Comparison of ENCODE assay signal across 10 cellular contexts in the genomic region with DNA sequence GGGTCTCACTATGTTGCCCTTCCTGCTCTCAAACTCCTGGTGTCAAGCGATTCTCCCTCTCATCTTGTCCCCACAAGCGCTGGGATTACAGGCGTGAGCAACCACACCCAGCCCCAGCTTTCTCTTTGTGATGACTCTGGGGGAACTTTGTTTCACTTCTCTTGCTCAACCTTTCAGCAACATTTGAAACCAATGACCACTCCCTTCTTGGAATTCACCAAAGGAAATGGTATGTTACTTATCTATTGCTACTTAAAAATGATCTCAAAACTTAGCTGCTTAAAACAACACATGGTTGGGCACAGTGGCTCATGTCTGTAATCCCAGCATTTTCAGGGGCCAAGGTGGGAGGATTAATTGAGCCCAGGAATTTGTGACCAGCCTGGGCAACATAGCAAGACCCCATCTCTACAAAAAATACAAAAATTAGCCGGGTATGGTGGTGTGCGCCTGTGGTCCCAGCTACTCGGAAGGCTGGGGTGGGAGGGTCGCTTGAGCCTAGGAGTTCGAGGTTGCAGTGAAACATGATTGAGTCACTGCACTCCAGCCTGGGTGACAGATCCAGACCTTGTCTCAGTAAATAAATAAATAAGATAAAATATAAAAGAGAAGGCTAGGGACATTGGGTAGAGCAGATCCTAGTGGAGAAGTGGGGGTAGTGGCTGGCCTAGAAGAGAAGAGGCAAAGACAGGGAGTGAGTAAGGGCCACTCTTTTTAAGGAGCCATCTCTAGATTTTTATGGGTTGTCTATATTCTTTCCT. TPM values are rescaled to one million over a fixed set of nuclear protein-coding genes. Genes with fewer than 3 reads are reported as not detected.
A peak's percentile ranks its signal among the peaks of the same experiment; 100 is the strongest.
DNase-seq lines count a peak whose midpoint lies in the region; ATAC-seq, FAIRE-seq and TF ChIP-seq lines count a peak whose summit lies in the region.
"Had no signal": no experiment of that assay in that cellular context is flagged by ENCODE, and none has a peak within 500 bp of the region (broad histone marks: within the 10 kb centered on the region; RNA-seq: fewer than 3 reads in every experiment).

No MANE protein-coding gene starts in this region.

- no peak overlapping the region for H4K5ac ChIP-seq in H1 (ENCODE audit: insufficient read length, low read depth, low read length)

- no peak overlapping the region for H3K27ac Mint-ChIP-seq in GM23338
- H3K27ac Mint-ChIP-seq in CD8-positive, alpha-beta T cell, result no peak overlapping the region

- peaks cover 9% of the 10 kb centered on the region for H3K27me3 Mint-ChIP-seq in GM23338 (ENCODE audit: insufficient read depth, low read depth, poor library complexity)
- peaks cover 2% of the 10 kb centered on the region for H3K27me3 Mint-ChIP-seq in CD8-positive, alpha-beta T cell (ENCODE audit: low read depth)

- H3K56ac ChIP-seq in H1 (replicated peaks; ENCODE audit: insufficient read length, low read depth, low read length), result no peak overlapping the region

- peak; percentile 25; the same call in 1 of the 3 replicates for ATAC-seq in GM23338
- ATAC-seq in omental fat pad (ENCODE audit: low FRiP score), result peak; percentile 55
- no peak for ATAC-seq in CD8-positive, alpha-beta T cell

- TF ChIP-seq CTCF in GM23338 (conservative IDR thresholded peaks at IDR 0.05; ENCODE audit: low read depth in 2 of 2) (no peak; a peak in 1 of 4 replicates), H1 (IDR thresholded peaks at IDR 0.05; ENCODE audit: control extremely low read depth in 1 of 3, insufficient read depth in 1 of 3, low read depth in 1 of 3, low read length in 3 of 3) (no peak), omental fat pad (IDR thresholded peaks at IDR 0.05) (no peak), OCI-LY7 (conservative IDR thresholded peaks at IDR 0.05; ENCODE audit: low read length) (no peak), uterus (IDR thresholded peaks at IDR 0.05) (no peak), WERI-Rb-1 (IDR thresholded peaks at IDR 0.05; ENCODE audit: low read depth, low read length) (no peak)
- TF ChIP-seq CTCF in CD8-positive, alpha-beta T cell (IDR thresholded peaks at IDR 0.05), result no peak

- H4K91ac ChIP-seq in H1 (replicated peaks; ENCODE audit: insufficient read length, low read length), result no peak overlapping the region

- TF ChIP-seq RAD21 in H1 (IDR thresholded peaks at IDR 0.05 in 1 of 2, conservative IDR thresholded peaks at IDR 0.05 in 1 of 2; ENCODE audit: low read depth in 2 of 2, low read length in 2 of 2), result no peak

- no peaks in the 10 kb centered on the region for H3K9me3 Mint-ChIP-seq in GM23338
- no peaks in the 10 kb centered on the region for H3K9me3 Mint-ChIP-seq in CD8-positive, alpha-beta T cell

- DNase-seq in GM23338 (ENCODE audit: low spot score) (no peak), SIG-M5 treated with dmso at 0.1 percent for 504 hours (lab: John Stamatoyannopoulos, UW; ENCODE audit: unreplicated experiment) (peak; percentile 87), H1 (ENCODE audit: low read depth in 1 of 2, low spot score in 2 of 2) (no peak), omental fat pad (ENCODE audit: low spot score) (no peak), OCI-LY7 (ENCODE audit: low spot score) (no peak), uterus (no peak), WERI-Rb-1 (no peak)
- DNase-seq in CD8-positive, alpha-beta T cell, result no peak
- DNase-seq: heart right ventricle had no signal

- H2BK15ac ChIP-seq in H1 (ENCODE audit: low read length), result no peak overlapping the region

- POLR2A ChIA-PET in H1 (lab: Charles Lee; ENCODE audit: partially characterized antibody) (interaction anchor here (1.3 to 4.9 kb wide), 6 partner anchors 9 to 120 kb away, joined by 4 to 26 read pairs (median 7); a partner anchor contains a TSS), OCI-LY7 (lab: Charles Lee) (interaction anchor here (0.5 to 1.3 kb wide), 7 partner anchors 8 to 218 kb away, joined by 3 to 4 read pairs (median 3); a partner anchor contains a TSS)
- POLR2A ChIA-PET in CD8-positive, alpha-beta T cell (lab: Charles Lee), result interaction anchor here (0.7 kb wide), 1 partner anchor 14 kb away, joined by 3 read pairs; no protein-coding TSS in a partner anchor

- H3K18ac ChIP-seq in H1 (ENCODE audit: extremely low read depth, low read length), result no peak overlapping the region

- no peaks in the 10 kb centered on the region for H3K36me3 Mint-ChIP-seq in GM23338 (ENCODE audit: low read depth)
- no peaks in the 10 kb centered on the region for H3K36me3 Mint-ChIP-seq in CD8-positive, alpha-beta T cell

- no peak for TF ChIP-seq EP300 in H1 (IDR thresholded peaks at IDR 0.05; ENCODE audit: borderline replicate concordance in 1 of 2, low read depth in 2 of 2, low read length in 2 of 2)

- H2BK5ac ChIP-seq in H1 (ENCODE audit: low read depth, low read length), result no peak overlapping the region

- H3K27ac ChIP-seq in GM23338 (ENCODE audit: low read depth) (no peak overlapping the region), H1 (ENCODE audit: low read depth, low read length) (no peak overlapping the region), OCI-LY7 (ENCODE audit: low read depth, low read length, poor library complexity, severe bottlenecking) (no peak overlapping the region), uterus (no peak overlapping the region), WERI-Rb-1 (no peak overlapping the region)
- no peak overlapping the region for H3K27ac ChIP-seq in CD8-positive, alpha-beta T cell (ENCODE audit: low read depth, low read length)

- 92% methylated on average over 8 of the region's 8 CpGs; no CpG with 5 or more reads in 1 of the 2 experiments for WGBS in H1 (ENCODE audit: extremely low coverage in 1 of 2, insufficient coverage in 1 of 2, insufficient read length in 1 of 2, insufficient replicate concordance in 2 of 2, low coverage in 1 of 2, low lambda C conversion rate in 2 of 2, missing lambda C conversion rate in 1 of 2), 2 experiments

- no TSS peak for BruUV-seq in OCI-LY7 (replicated peaks; lab: Mats Ljungman, UMichigan)

- no peak overlapping the region for H2BK120ac ChIP-seq in H1 (replicated peaks; ENCODE audit: low read depth, low read length)

- H3F3A ChIP-seq in GM23338 (replicated peaks; ENCODE audit: low read depth), result no peaks in the 10 kb centered on the region

- H2AFZ ChIP-seq in GM23338 (peak overlapping the region; percentile 49; the same call in 1 of the 2 replicates), H1 (ENCODE audit: low read length) (0 out of 2 replicates have a peak overlapping the region, but pooled peaks have one; percentile 64), OCI-LY7 (ENCODE audit: low read length) (no peak overlapping the region)

- H3K9me2 ChIP-seq in GM23338 (ENCODE audit: insufficient read depth), result no peaks in the 10 kb centered on the region
- H3K9me2 ChIP-seq in OCI-LY7 (ENCODE audit: insufficient read depth, low read length), result no peaks in the 10 kb centered on the region

- H3K9ac ChIP-seq in H1 (replicated peaks in 1 of 4; ENCODE audit: extremely low read depth in 1 of 4, low read depth in 3 of 4, low read length in 3 of 4), result no peak overlapping the region

- H3K9me3 ChIP-seq in H1 (ENCODE audit: insufficient read depth in 2 of 2, low read depth in 1 of 2, low read length in 1 of 2), result no peaks in the 10 kb centered on the region
- H3K9me3 ChIP-seq in CD8-positive, alpha-beta T cell (ENCODE audit: low read length), result no peaks in the 10 kb centered on the region
- peaks cover 9% of the 10 kb centered on the region; the same call in 1 of the 2 replicates for H3K9me3 ChIP-seq in OCI-LY7 (ENCODE audit: low read length)
- H3K9me3 ChIP-seq in uterus, result no peaks in the 10 kb centered on the region
- H3K9me3 ChIP-seq in WERI-Rb-1 (ENCODE audit: severe bottlenecking), result no peaks in the 10 kb centered on the region

- intact Hi-C loops in CD8-positive, alpha-beta T cell (cut with DNase I, micrococcal nuclease), result no loop called here
- intact Hi-C loops in OCI-LY7 (cut with micrococcal nuclease; ENCODE audit: unreplicated experiment), result no loop called here
- intact Hi-C loops in uterus (cut with DNase I; ENCODE audit: low total_unique reads), result no loop called here

- H3K4me3 Mint-ChIP-seq in GM23338, result no peak overlapping the region
- no peak overlapping the region for H3K4me3 Mint-ChIP-seq in CD8-positive, alpha-beta T cell

- H4K20me1 ChIP-seq in GM23338 (replicated peaks; ENCODE audit: insufficient read depth) (no peaks in the 10 kb centered on the region), H1 (replicated peaks in 1 of 2; ENCODE audit: control insufficient read depth in 1 of 2, insufficient read depth in 2 of 2, low read length in 2 of 2) (no peaks in the 10 kb centered on the region), OCI-LY7 (ENCODE audit: insufficient read depth, low read length) (no peaks in the 10 kb centered on the region)

- no peak for TF ChIP-seq POLR2A in H1 (IDR thresholded peaks at IDR 0.05; ENCODE audit: control extremely low read depth in 1 of 2, low read depth in 2 of 2, low read length in 2 of 2)
- TF ChIP-seq POLR2A in uterus (IDR thresholded peaks at IDR 0.05), result no peak

- H3K36me3 ChIP-seq in GM23338 (ENCODE audit: insufficient read depth) (no peaks in the 10 kb centered on the region), H1 (ENCODE audit: control insufficient read depth in 2 of 4, insufficient read depth in 4 of 4, low read length in 3 of 4) (no peaks in the 10 kb centered on the region), OCI-LY7 (ENCODE audit: insufficient read depth, low read length) (no peaks in the 10 kb centered on the region), uterus (no peaks in the 10 kb centered on the region), WERI-Rb-1 (no peaks in the 10 kb centered on the region)
- H3K36me3 ChIP-seq in CD8-positive, alpha-beta T cell (ENCODE audit: insufficient read depth, low read length), result no peaks in the 10 kb centered on the region
- H3K36me3 ChIP-seq: heart right ventricle had no signal

- H3K4me2 ChIP-seq in GM23338, result no peak overlapping the region
- no peak overlapping the region for H3K4me2 ChIP-seq in H1 (ENCODE audit: insufficient read depth in 1 of 2, low read depth in 2 of 2, low read length in 2 of 2)
- H3K4me2 ChIP-seq in OCI-LY7 (ENCODE audit: low read length), result no peak overlapping the region
- H3K4me2 ChIP-seq: smooth muscle cell had no signal

- CTCF ChIA-PET in H1 (lab: Charles Lee; ENCODE audit: partially characterized antibody) (interaction anchor here (0.9 to 1.9 kb wide), 5 partner anchors 9 to 77 kb away, joined by 3 to 5 read pairs (median 4); no protein-coding TSS in a partner anchor), OCI-LY7 (lab: Charles Lee; ENCODE audit: unreplicated experiment) (no interaction called here)
- CTCF ChIA-PET in CD8-positive, alpha-beta T cell (lab: Charles Lee), result interaction anchor here (1.0 to 1.8 kb wide), 3 partner anchors 186 to 269 kb away, joined by 3 to 6 read pairs (median 5); no protein-coding TSS in a partner anchor

- H3K4me1 ChIP-seq in GM23338 (ENCODE audit: insufficient read depth) (no peaks in the 10 kb centered on the region), H1 (replicated peaks in 1 of 4; ENCODE audit: control insufficient read depth in 3 of 4, insufficient read depth in 4 of 4, low read length in 3 of 4) (peaks cover 0 to 5% (median 1%) of the 10 kb centered on the region in 4 experiments; a peak in 4 of 7 replicates), OCI-LY7 (ENCODE audit: insufficient read depth, low read length, poor library complexity, severe bottlenecking) (peaks cover 30% of the 10 kb centered on the region), uterus (no peaks in the 10 kb centered on the region)
- no peaks in the 10 kb centered on the region for H3K4me1 ChIP-seq in CD8-positive, alpha-beta T cell (ENCODE audit: insufficient read depth, low read length)

- H3K79me2 ChIP-seq in GM23338 (replicated peaks; ENCODE audit: insufficient read depth), result no peaks in the 10 kb centered on the region
- no peaks in the 10 kb centered on the region for H3K79me2 ChIP-seq in H1 (ENCODE audit: control insufficient read depth in 1 of 2, insufficient read depth in 2 of 2, low read length in 2 of 2)
- H3K79me2 ChIP-seq in OCI-LY7 (ENCODE audit: insufficient read depth, low read depth, low read length), result no peaks in the 10 kb centered on the region

- H4K8ac ChIP-seq in H1 (ENCODE audit: extremely low read depth, insufficient read depth, low read length), result no peak overlapping the region

- no peak overlapping the region for H2BK20ac ChIP-seq in H1 (ENCODE audit: low read length)

- no peak overlapping the region for H3K4me3 ChIP-seq in GM23338
- no peak overlapping the region for H3K4me3 ChIP-seq in H1 (ENCODE audit: extremely low read depth in 1 of 4, insufficient read depth in 2 of 4, low read depth in 3 of 4, low read length in 4 of 4)
- no peak overlapping the region for H3K4me3 ChIP-seq in CD8-positive, alpha-beta T cell (ENCODE audit: low read depth, low read length)
- H3K4me3 ChIP-seq in OCI-LY7 (ENCODE audit: low read depth, low read length, poor library complexity, severe bottlenecking), result no peak overlapping the region
- H3K4me3 ChIP-seq in uterus, result no peak overlapping the region
- H3K4me3 ChIP-seq in WERI-Rb-1 (ENCODE audit: low read depth, low read length), result no peak overlapping the region
- H3K4me3 ChIP-seq: heart right ventricle, smooth muscle cell had no signal

- H3K27me3 ChIP-seq in GM23338 (ENCODE audit: insufficient read depth) (no peaks in the 10 kb centered on the region), H1 (replicated peaks in 1 of 4; ENCODE audit: control insufficient read depth in 3 of 4, extremely low read depth in 1 of 4, insufficient read depth in 3 of 4, low read length in 3 of 4) (no peaks in the 10 kb centered on the region), uterus (no peaks in the 10 kb centered on the region), WERI-Rb-1 (ENCODE audit: insufficient read depth, low read depth, severe bottlenecking) (no peaks in the 10 kb centered on the region)
- no peaks in the 10 kb centered on the region for H3K27me3 ChIP-seq in CD8-positive, alpha-beta T cell (ENCODE audit: insufficient read depth, low read length)
- H3K27me3 ChIP-seq: heart right ventricle had no signal

- H3K23ac ChIP-seq in H1 (ENCODE audit: insufficient read length), result no peak overlapping the region

- peaks cover 6% of the 10 kb centered on the region for H3K4me1 Mint-ChIP-seq in GM23338
- H3K4me1 Mint-ChIP-seq in CD8-positive, alpha-beta T cell (ENCODE audit: low read depth), result peaks cover 3% of the 10 kb centered on the region

- H3K4ac ChIP-seq in H1 (replicated peaks; ENCODE audit: insufficient read length, low read depth, low read length), result no peak overlapping the region

- H3K23me2 ChIP-seq in H1 (ENCODE audit: low read depth, low read length), result no peaks in the 10 kb centered on the region

- FAIRE-seq in H1 (lab: Jason Lieb, UNC), result no peak

- no peak overlapping the region for H3K14ac ChIP-seq in H1 (ENCODE audit: insufficient read length)

- H2BK12ac ChIP-seq in H1 (ENCODE audit: low read depth, low read length), result no peak overlapping the region

- H2AK5ac ChIP-seq in H1 (ENCODE audit: low read depth, low read length), result no peak overlapping the region

- no peaks in the 10 kb centered on the region for H3K79me1 ChIP-seq in H1 (ENCODE audit: low read depth, low read length)

RNA-seq across cellular contexts. Expression of a gene that starts 10.3 kb away (rescaled TPM):
- 91.7 and 106 TPM in 2 replicates for total RNA-seq in GM23338 (2014; rRNA removed; shearing (Covaris generic))
- polyA plus RNA-seq in GM23338 (2016; fragmentation: Nextera tagmentation; extraction: Ambion mirVana) (50.0 and 51.5 TPM in 2 replicates), H1 (2011; rRNA removed) (50.7 and 52.7 TPM in 2 replicates)
- 104 and 106 TPM in 2 replicates for total RNA-seq in H1 (2021; fragmentation: NEBNext Ultra II Directional; extraction: Animal tissue kit (Norgen Biotek cat#: 25700))
- 54.2 TPM for polyA plus RNA-seq in H1 (2011; cell fraction: cytosol; rRNA removed)
- 90.8 TPM for polyA plus RNA-seq in H1 (2011; cell fraction: nucleus; rRNA removed)
- 92.1 to 112 TPM (median 110 TPM) in 4 replicates for polyA plus RNA-seq in H1 (2012, experiment 1 of 2)
- 39.2 TPM for polyA plus RNA-seq in H1 (2012, experiment 2 of 2)
- 43.9 TPM for polyA plus RNA-seq in H1 (2013, experiment 1 of 2)
- polyA plus RNA-seq in H1 (2013, experiment 2 of 2), result 38.8 TPM
- polyA minus RNA-seq in H1 (2011; rRNA and poly(A)+ RNA removed), result 146 and 148 TPM in 2 replicates
- 62.9 TPM for polyA minus RNA-seq in H1 (2011; cell fraction: cytosol; rRNA and poly(A)+ RNA removed)
- 68.0 TPM for polyA minus RNA-seq in H1 (2011; cell fraction: nucleus; rRNA and poly(A)+ RNA removed)
- total RNA-seq in omental fat pad (100 to 1,000 TPM; 107 to 148 (median 127) TPM), OCI-LY7 (2022) (174 and 182 TPM in 2 replicates), uterus (100 to 1,000 TPM in 2 of 4 donors, 10 to 100 TPM in 2; 35.6 to 409 (median 118) TPM)
- 10 to 100 TPM; 77.0 to 93.5 TPM for total RNA-seq in CD8-positive, alpha-beta T cell
- total RNA-seq in OCI-LY7 (2014; rRNA removed; shearing (Covaris generic)), result 91.9 and 135 TPM in 2 replicates

RNA-seq across cellular contexts. Expression of a gene that starts 39.5 kb away (rescaled TPM):
- 44.5 and 45.6 TPM in 2 replicates for total RNA-seq in GM23338 (2014; rRNA removed; shearing (Covaris generic))
- polyA plus RNA-seq in GM23338 (2016; fragmentation: Nextera tagmentation; extraction: Ambion mirVana), result 35.3 and 36.5 TPM in 2 replicates
- 46.7 and 49.5 TPM in 2 replicates for total RNA-seq in H1 (2021; fragmentation: NEBNext Ultra II Directional; extraction: Animal tissue kit (Norgen Biotek cat#: 25700))
- polyA plus RNA-seq in H1 (2011; rRNA removed), result 27.6 and 30.4 TPM in 2 replicates
- 26.4 TPM for polyA plus RNA-seq in H1 (2011; cell fraction: cytosol; rRNA removed)
- 17.6 TPM for polyA plus RNA-seq in H1 (2011; cell fraction: nucleus; rRNA removed)
- polyA plus RNA-seq in H1 (2012, experiment 1 of 2), result 35.2 to 56.7 TPM (median 52.2 TPM) in 4 replicates
- 32.7 TPM for polyA plus RNA-seq in H1 (2012, experiment 2 of 2)
- polyA plus RNA-seq in H1 (2013, experiment 1 of 2), result 22.5 TPM
- polyA plus RNA-seq in H1 (2013, experiment 2 of 2), result 22.2 TPM
- polyA minus RNA-seq in H1 (2011; rRNA and poly(A)+ RNA removed), result 22.2 and 26.2 TPM in 2 replicates
- 17.0 TPM for polyA minus RNA-seq in H1 (2011; cell fraction: cytosol; rRNA and poly(A)+ RNA removed)
- polyA minus RNA-seq in H1 (2011; cell fraction: nucleus; rRNA and poly(A)+ RNA removed), result 9.9 TPM
- 10 to 100 TPM; 25.9 to 30.3 (median 27.1) TPM for total RNA-seq in omental fat pad
- total RNA-seq in CD8-positive, alpha-beta T cell, result 10 to 100 TPM; 69.5 to 78.7 TPM
- total RNA-seq in OCI-LY7 (2014; rRNA removed; shearing (Covaris generic)), result 90.6 and 104 TPM in 2 replicates
- total RNA-seq in OCI-LY7 (2022), result 287 and 320 TPM in 2 replicates
- total RNA-seq in uterus, result 10 to 100 TPM in 3 of 4 donors, 1 to 10 TPM in 1; 2.0 to 42.9 (median 28.3) TPM

RNA-seq across cellular contexts. Expression of a gene that starts 55.4 kb away (rescaled TPM):
- total RNA-seq in GM23338 (2014; rRNA removed; shearing (Covaris generic)), result 341 and 348 TPM in 2 replicates
- polyA plus RNA-seq in GM23338 (2016; fragmentation: Nextera tagmentation; extraction: Ambion mirVana) (375 and 444 TPM in 2 replicates), H1 (2011; rRNA removed) (230 and 315 TPM in 2 replicates)
- 351 and 371 TPM in 2 replicates for total RNA-seq in H1 (2021; fragmentation: NEBNext Ultra II Directional; extraction: Animal tissue kit (Norgen Biotek cat#: 25700))
- polyA plus RNA-seq in H1 (2011; cell fraction: cytosol; rRNA removed), result 431 TPM
- polyA plus RNA-seq in H1 (2011; cell fraction: nucleus; rRNA removed), result 165 TPM
- 271 to 353 TPM (median 334 TPM) in 4 replicates for polyA plus RNA-seq in H1 (2012, experiment 1 of 2)
- 41.1 TPM for polyA plus RNA-seq in H1 (2012, experiment 2 of 2)
- 223 TPM for polyA plus RNA-seq in H1 (2013, experiment 1 of 2)
- polyA plus RNA-seq in H1 (2013, experiment 2 of 2), result 230 TPM
- polyA minus RNA-seq in H1 (2011; rRNA and poly(A)+ RNA removed), result 294 and 423 TPM in 2 replicates
- polyA minus RNA-seq in H1 (2011; cell fraction: cytosol; rRNA and poly(A)+ RNA removed), result 177 TPM
- 111 TPM for polyA minus RNA-seq in H1 (2011; cell fraction: nucleus; rRNA and poly(A)+ RNA removed)
- total RNA-seq in omental fat pad (100 to 1,000 TPM; 369 to 489 (median 433) TPM), OCI-LY7 (2022) (322 and 324 TPM in 2 replicates), uterus (100 to 1,000 TPM; 355 to 461 (median 405) TPM)
- total RNA-seq in CD8-positive, alpha-beta T cell, result 100 to 1,000 TPM; 296 to 301 TPM
- 336 and 350 TPM in 2 replicates for total RNA-seq in OCI-LY7 (2014; rRNA removed; shearing (Covaris generic))
